ENCODE assay signal across 8 cellular contexts in genomic region chr1:228487336-228488106, GRCh38.
A peak's percentile ranks its signal among the peaks of the same experiment; 100 is the strongest.
DNase-seq lines count a peak whose midpoint lies in the region; ATAC-seq and TF ChIP-seq lines count a peak whose summit lies in the region.

RNF187 (plus strand) TSS chr1:228487382.

- H3K4me3 ChIP-seq in astrocyte of the cerebellum (ENCODE audit: low read depth, low read length), result peak within 1 kb of the TSS; percentile 98
- peak within 1 kb of the TSS; percentile 98 for H3K4me3 ChIP-seq in iPS-18a (ENCODE audit: low read length)
- peak within 1 kb of the TSS; percentile 54 to 89 (median 72) for H3K4me3 ChIP-seq in skin epidermis

- H3K27me3 ChIP-seq in iPS-18a (ENCODE audit: control insufficient read depth, insufficient read depth, low read length), result no peaks in the 10 kb centered on the region

- no peak for TF ChIP-seq CTCF in RWPE1 (conservative IDR thresholded peaks at IDR 0.05; ENCODE audit: low read depth)
- TF ChIP-seq CTCF in astrocyte of the cerebellum (IDR thresholded peaks at IDR 0.05; ENCODE audit: low read depth, low read length, missing control alignments), result no peak

- H3K27ac ChIP-seq in RWPE1 (peak within 1 kb of the TSS; percentile 96), iPS-18a (ENCODE audit: low read length) (peak within 1 kb of the TSS; percentile 95), skin epidermis (peak within 1 kb of the TSS; percentile 96 to 100 (median 100))

- in situ Hi-C loops in astrocyte of the cerebellum (cut with HindIII; ENCODE audit: low sequenced_read_pairs), result no loop called here

- DNase-seq in 8988T (peak; percentile 47), RWPE1 (ENCODE audit: low spot score) (peak; percentile 20), astrocyte of the cerebellum (ENCODE audit: low read depth) (no peak), NCI-H187 treated with DMSO at 0.1 percent for 48 hours (lab: John Stamatoyannopoulos, UW) (no peak)

- peaks cover 8% of the 10 kb centered on the region for H3K36me3 ChIP-seq in iPS-18a (ENCODE audit: control insufficient read depth, low read depth, low read length)

- POLR2A ChIA-PET in RWPE1 (lab: Yijun Ruan, JAX; ENCODE audit: low non-redundant PET), result interaction anchor here (1.5 kb wide), 1 partner anchor 30 kb away, joined by 6 read pairs; a partner anchor contains a TSS

- CTCF ChIA-PET in RWPE1 (lab: Yijun Ruan, JAX), result no interaction called here

- ATAC-seq in GM18520 (IDR thresholded peaks at IDR 0.05; ENCODE audit: unreplicated experiment) (peak; percentile 12), HG02981 (IDR thresholded peaks at IDR 0.05; ENCODE audit: unreplicated experiment) (peak; percentile 54)

- H3K9me3 ChIP-seq in iPS-18a (ENCODE audit: control insufficient read depth, low read depth, low read length), result no peaks in the 10 kb centered on the region

- peak within 1 kb of the TSS; percentile 79 for H3K9ac ChIP-seq in iPS-18a (ENCODE audit: low read length)

- no peaks in the 10 kb centered on the region for H3K4me1 ChIP-seq in iPS-18a (ENCODE audit: control insufficient read depth, low read depth, low read length)

Comparison
In these comparisons a context has a peak if more than half of its experiments do, and no peak if none do; other contexts are left out.
1. DNase-seq: peak in 8988T (single experiment) and RWPE1 (single experiment); none in astrocyte of the cerebellum (single experiment) and NCI-H187 treated with DMSO at 0.1 percent for 48 hours (single experiment).
2. Peak in every context shown above with its lines, with median percentiles within 50 percentile points of each other: H3K27ac ChIP-seq and H3K4me3 ChIP-seq.